Comparison of ENCODE assay signal across 9 cellular contexts in the genomic region with DNA sequence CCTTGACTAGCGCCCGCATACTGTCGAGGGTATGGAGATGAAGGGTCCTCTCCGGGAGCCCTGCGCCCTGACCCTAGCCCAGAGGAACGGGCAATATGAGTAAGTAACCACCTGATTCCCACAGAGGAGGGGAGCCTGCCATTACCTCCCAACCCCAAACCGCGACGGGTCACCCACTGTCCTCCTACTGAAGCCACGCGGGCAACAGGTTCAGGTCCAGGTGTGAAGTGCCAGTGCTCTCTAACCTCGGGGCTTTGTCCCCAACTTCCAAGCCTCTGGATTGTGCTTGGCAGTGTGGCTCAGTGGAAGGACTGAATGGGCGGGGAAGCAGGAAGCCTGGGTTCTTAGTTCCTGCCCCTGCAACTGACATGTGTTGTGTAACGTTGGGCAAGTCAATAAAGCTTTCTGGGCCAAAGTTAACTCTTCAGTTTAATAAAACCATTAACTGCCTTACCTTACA. TPM values are rescaled to one million over a fixed set of nuclear protein-coding genes. Genes with fewer than 3 reads are reported as not detected.
DNase-seq lines count a peak whose midpoint lies in the region; ATAC-seq and TF ChIP-seq lines count a peak whose summit lies in the region.
"Had no signal": no experiment of that assay in that cellular context is flagged by ENCODE, and none has a peak within 500 bp of the region (broad histone marks: within the 10 kb centered on the region; RNA-seq: fewer than 3 reads in every experiment).

No MANE protein-coding gene starts in this region.

- H3K4me3 Mint-ChIP-seq in GM23338, result peak overlapping the region; percentile 76
- H3K4me3 Mint-ChIP-seq in brain, result peak overlapping the region; percentile 70 to 85 (median 78)

- TF ChIP-seq CTCF in GM23338 (conservative IDR thresholded peaks at IDR 0.05; ENCODE audit: low read depth in 2 of 2) (no peak), brain (conservative IDR thresholded peaks at IDR 0.05) (no peak)

- H3K4me1 ChIP-seq in GM23338 (ENCODE audit: insufficient read depth), result peaks cover 4% of the 10 kb centered on the region; the same call in 1 of the 2 replicates
- H3K4me1 ChIP-seq in subcutaneous abdominal adipose tissue (ENCODE audit: control insufficient read depth in 5 of 5, insufficient read depth in 5 of 5, low read length in 5 of 5), result peaks cover 0 to 8% (median 6%) of the 10 kb centered on the region in 5 donors

- H3K36me3 ChIP-seq in GM23338 (ENCODE audit: insufficient read depth), result no peaks in the 10 kb centered on the region
- H3K36me3 ChIP-seq in subcutaneous abdominal adipose tissue (ENCODE audit: control insufficient read depth in 5 of 5, insufficient read depth in 5 of 5, low read length in 5 of 5), result peaks cover 0 to 2% (median 0%) of the 10 kb centered on the region in 5 donors

- DNase-seq in DMS53 (lab: John Stamatoyannopoulos, UW) (peak; percentile 31), GM23338 (ENCODE audit: low spot score) (peak; percentile 3), NAMALWA (ENCODE audit: low spot score) (peak; percentile 9), left lobe of liver (ENCODE audit: low spot score) (peak; percentile 74), NCI-H2081 treated with DMSO at 0.1 percent for 48 hours (lab: John Stamatoyannopoulos, UW) (no peak)
- DNase-seq in central memory CD4-positive, alpha-beta T cell, result no peak

- no peaks in the 10 kb centered on the region for H4K20me1 ChIP-seq in GM23338 (replicated peaks; ENCODE audit: insufficient read depth)

- H3K4me3 ChIP-seq in GM23338 (peak overlapping the region; percentile 67), subcutaneous abdominal adipose tissue (ENCODE audit: low read depth in 1 of 5, low read length in 5 of 5) (peak overlapping the region; percentile 67 to 85 (median 72))

- H3K79me2 ChIP-seq in GM23338 (replicated peaks; ENCODE audit: insufficient read depth), result peaks cover 7% of the 10 kb centered on the region; the same call in 1 of the 2 replicates

- H3K36me3 Mint-ChIP-seq in GM23338 (ENCODE audit: low read depth), result no peaks in the 10 kb centered on the region
- H3K36me3 Mint-ChIP-seq in brain, result no peaks in the 10 kb centered on the region

- peak; percentile 79 for ATAC-seq in GM23338
- ATAC-seq in left lobe of liver, result peak; percentile 88

- H3K9me3 Mint-ChIP-seq in GM23338 (no peaks in the 10 kb centered on the region), brain (no peaks in the 10 kb centered on the region)

- H3K4me2 ChIP-seq in GM23338, result peak overlapping the region; percentile 76

- H3K9me2 ChIP-seq in GM23338 (ENCODE audit: insufficient read depth), result no peaks in the 10 kb centered on the region

- no peak overlapping the region for H3K27ac ChIP-seq in GM23338 (ENCODE audit: low read depth)
- H3K27ac ChIP-seq in subcutaneous abdominal adipose tissue (ENCODE audit: low read depth, low read length), result peak overlapping the region; percentile 21

- H3K27me3 ChIP-seq in GM23338 (ENCODE audit: insufficient read depth) (no peaks in the 10 kb centered on the region), subcutaneous abdominal adipose tissue (ENCODE audit: control insufficient read depth in 5 of 5, insufficient read depth in 4 of 5, low read length in 5 of 5) (peaks cover 0 to 3% (median 0%) of the 10 kb centered on the region in 5 donors)

- 0 out of 2 replicates have a peak overlapping the region, but pooled peaks have one; percentile 66 for H2AFZ ChIP-seq in GM23338

- H3K27ac Mint-ChIP-seq in GM23338 (no peak overlapping the region), brain (peak overlapping the region in 3 of 5 experiments; percentile 24 to 52 (median 24))

- H3K9ac ChIP-seq in subcutaneous abdominal adipose tissue (ENCODE audit: low read length in 5 of 5), result peak overlapping the region; percentile 41 to 78 (median 73)

- H3K9me3 ChIP-seq in subcutaneous abdominal adipose tissue (ENCODE audit: control insufficient read depth in 5 of 5, low read length in 5 of 5), result no peaks in the 10 kb centered on the region

- H3K4me1 Mint-ChIP-seq in GM23338, result peaks cover 9% of the 10 kb centered on the region; the same call in 2 of the 3 replicates
- H3K4me1 Mint-ChIP-seq in brain, result peaks cover 15% of the 10 kb centered on the region

- H3F3A ChIP-seq in GM23338 (replicated peaks; ENCODE audit: low read depth), result no peaks in the 10 kb centered on the region

- H3K27me3 Mint-ChIP-seq in GM23338 (ENCODE audit: insufficient read depth, low read depth, poor library complexity), result peaks cover 3% of the 10 kb centered on the region
- no peaks in the 10 kb centered on the region for H3K27me3 Mint-ChIP-seq in brain

TF ChIP-seq in GM23338, 12 proteins besides CTCF, POLR2A, EP300 and RAD21 (continues in another document):
- TF ChIP-seq ZNF462 (CRISPR knock-in tag; IDR thresholded peaks at IDR 0.05), result no peak

RNA-seq across cellular contexts. Expression of gene OCRL, which starts 0.7 kb away (rescaled TPM):
- 14.5 and 16.5 TPM in 2 replicates for total RNA-seq in GM23338 (2014; rRNA removed; shearing (Covaris generic))
- polyA plus RNA-seq in GM23338 (2016; fragmentation: Nextera tagmentation; extraction: Ambion mirVana) (3.9 and 4.2 TPM in 2 replicates), brain (ENCODE audit: insufficient read depth, low read depth, low replicate concordance) (35.5 TPM)
- total RNA-seq in left lobe of liver, result 7.5 TPM

RNA-seq across cellular contexts. Expression of gene SMARCA1, which starts 17.5 kb away (rescaled TPM):
- 51.8 and 53.0 TPM in 2 replicates for total RNA-seq in GM23338 (2014; rRNA removed; shearing (Covaris generic))
- polyA plus RNA-seq in GM23338 (2016; fragmentation: Nextera tagmentation; extraction: Ambion mirVana) (24.4 and 30.1 TPM in 2 replicates), brain (ENCODE audit: insufficient read depth, low read depth, low replicate concordance) (28.5 TPM)
- 22.7 TPM for total RNA-seq in left lobe of liver
- total RNA-seq: T-helper 1 cell treated with Interleukin-12 subunit alpha and Interleukin-12 subunit beta and Interleukin-4 antibody, amounts not matched to agents 30 ng/mL and 1 ng/mL, for 36 hours had no signal

Comparison
In these comparisons a context has a peak if more than half of its experiments do, and no peak if none do; other contexts are left out.
1. DNase-seq: peak in DMS53 (single experiment), GM23338 (single experiment), NAMALWA (single experiment) and left lobe of liver (single experiment); none in central memory CD4-positive, alpha-beta T cell (single experiment) and NCI-H2081 treated with DMSO at 0.1 percent for 48 hours (single experiment).